Comparison of ENCODE assay signal across 32 cellular contexts in the genomic region with DNA sequence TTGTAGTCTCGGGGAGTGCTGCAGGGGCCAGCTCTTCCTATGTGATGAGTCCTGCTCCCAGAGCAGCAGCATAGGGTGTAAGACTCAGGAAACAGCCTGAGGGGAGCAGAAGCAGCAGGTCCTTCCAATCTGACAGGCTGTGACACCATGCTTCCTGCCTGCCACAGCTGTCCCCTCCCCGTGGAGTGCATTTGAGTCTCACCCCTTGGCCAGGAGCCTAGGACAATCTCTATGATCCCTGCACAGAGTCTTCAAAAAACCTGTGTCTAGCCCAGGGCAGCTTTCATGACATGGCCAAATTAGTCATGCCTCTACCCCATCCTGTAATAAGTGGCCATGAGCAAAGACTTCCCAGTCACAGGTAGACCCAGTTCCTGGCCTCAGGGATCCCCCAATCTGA. TPM values are rescaled to one million over a fixed set of nuclear protein-coding genes. Genes with fewer than 3 reads are reported as not detected.
"Had no signal": no experiment of that assay in that cellular context is flagged by ENCODE, and none has a peak within 500 bp of the region (broad histone marks: within the 10 kb centered on the region; RNA-seq: fewer than 3 reads in every experiment).

No MANE protein-coding gene starts in this region.

- H3K27me3 ChIP-seq: right atrium auricular region, right lobe of liver, testis, thyroid gland, upper lobe of left lung had no signal

- H3K9me3 ChIP-seq: left ventricle myocardium inferior, mucosa of descending colon, right atrium auricular region, right lobe of liver, stomach, testis, thyroid gland, transverse colon, upper lobe of left lung had no signal

- H3K27ac ChIP-seq: hepatocyte, left ventricle myocardium inferior, parathyroid adenoma, right atrium auricular region, right lobe of liver, stomach, testis, thyroid gland, transverse colon, upper lobe of left lung had no signal

- ATAC-seq: mucosa of descending colon; naive thymus-derived CD4-positive, alpha-beta T cell; natural killer cell treated with Interleukin-12 subunit alpha and Interleukin-12 subunit beta and Interleukin-15 and Interleukin-18, amount 100 ng/mL, for 72 hours; right lobe of liver; stimulated activated naive B cell treated with anti-CD40 and anti-IgM and Interleukin-4, amounts not matched to agents 10 μg/mL and 1 μg/mL and 100 μg/mL, for 72 hours; stimulated activated naive CD8-positive, alpha-beta T cell treated with anti-CD3 and anti-CD28 coated beads, Interleukin-15, Interleukin-2, amounts not matched to agents 100 U/mL and 50 U/mL, for 24 hours had no signal

- DNase-seq: islet precursor cell; left ventricle myocardium inferior; midbrain; mucosa of descending colon; naive thymus-derived CD4-positive, alpha-beta T cell; nucleus accumbens; right lobe of liver; stimulated activated CD4-positive, alpha-beta T cell treated with anti-CD3 and anti-CD28 coated beads, Interleukin-1b, Interleukin-23, amount 100 ng/mL, for 48 hours; stimulated activated CD4-positive, alpha-beta T cell treated with anti-CD3 and anti-CD28 coated beads, Interleukin-2, amount 100 ng/mL, for 48 hours; stimulated activated CD4-positive, alpha-beta T cell treated with anti-CD3 and anti-CD28 coated beads, Interleukin-4, amount 100 ng/mL, for 4 hours; stimulated activated CD8-positive, alpha-beta memory T cell treated with anti-CD3 and anti-CD28 coated beads, Interleukin-4, amount 100 ng/mL, for 48 hours; stimulated activated naive B cell treated with anti-CD40 and anti-IgM and Interleukin-4, amounts not matched to agents 10 μg/mL and 1 μg/mL and 100 μg/mL, for 72 hours; stimulated activated naive CD8-positive, alpha-beta T cell treated with anti-CD3 and anti-CD28 coated beads, Interleukin-15, Interleukin-2, amounts not matched to agents 100 U/mL and 50 U/mL, for 24 hours; stomach; testis; thyroid gland; transverse colon; upper lobe of left lung had no signal

- H3K36me3 ChIP-seq: left ventricle myocardium inferior, right atrium auricular region, right lobe of liver, stomach, thyroid gland, transverse colon, upper lobe of left lung had no signal

- H3K4me1 ChIP-seq: left ventricle myocardium inferior, parathyroid adenoma, right atrium auricular region, right lobe of liver, stomach, testis, thyroid gland, transverse colon, upper lobe of left lung had no signal

- H3K4me3 ChIP-seq: hepatocyte, left ventricle myocardium inferior, lung, mucosa of descending colon, right atrium auricular region, right lobe of liver, smooth muscle cell, stomach, testis, thyroid gland, transverse colon, upper lobe of left lung had no signal

RNA-seq across cellular contexts. Expression of a gene that starts 23.1 kb away (rescaled TPM):
- total RNA-seq: kidney epithelial cell, left ventricle myocardium inferior, mesenteric fat pad, myocyte, osteocyte, posterior vena cava, pulmonary artery endothelial cell, renal cortical epithelial cell, right atrium auricular region, skeletal muscle tissue, stomach had no signal
